8 cellular contexts compared by ENCODE assay signal in genomic region chr2:195318440-195319111, GRCh38.
A peak's percentile ranks its signal among the peaks of the same experiment; 100 is the strongest.
DNase-seq lines count a peak whose midpoint lies in the region; ATAC-seq, FAIRE-seq and TF ChIP-seq lines count a peak whose summit lies in the region.

No MANE protein-coding gene starts in this region.

- no peaks in the 10 kb centered on the region for H3K9me3 ChIP-seq in prostate gland

- intact Hi-C loops in activated CD4-positive, alpha-beta memory T cell treated with anti-CD3 and anti-CD28 coated beads for 36 hours (cut with micrococcal nuclease), result loop anchor here (1.0 to 5.0 kb wide), 3 partner anchors 342 to 1152 kb away; partner anchors contain the start of gene DNAH7
- intact Hi-C loops in prostate gland (cut with DNase I), result loop anchor here (5.0 kb wide), 1 partner anchor 771 kb away; no protein-coding TSS in a partner anchor

- TF ChIP-seq CTCF in prostate gland (IDR thresholded peaks at IDR 0.05), result peak; percentile 13 to 71 (median 56)

- H3K4me1 Mint-ChIP-seq in activated CD4-positive, alpha-beta memory T cell treated with anti-CD3 and anti-CD28 coated beads for 36 hours (ENCODE audit: low read depth), result peaks cover 8% of the 10 kb centered on the region
- no peaks in the 10 kb centered on the region for H3K4me1 Mint-ChIP-seq in stimulated activated naive B cell treated with anti-CD40 and anti-IgM and Interleukin-4, amounts not matched to agents 10 μg/mL and 1 μg/mL and 100 μg/mL, for 72 hours

- peak; percentile 75 for FAIRE-seq in H54 (lab: Jason Lieb, UNC)

- H3K36me3 ChIP-seq in prostate gland, result no peaks in the 10 kb centered on the region

- POLR2A ChIA-PET in activated CD4-positive, alpha-beta memory T cell treated with anti-CD3 and anti-CD28 coated beads for 36 hours (lab: Charles Lee), result no interaction called here

- H3K27me3 Mint-ChIP-seq in activated CD4-positive, alpha-beta memory T cell treated with anti-CD3 and anti-CD28 coated beads for 36 hours, result no peaks in the 10 kb centered on the region
- no peaks in the 10 kb centered on the region for H3K27me3 Mint-ChIP-seq in stimulated activated naive B cell treated with anti-CD40 and anti-IgM and Interleukin-4, amounts not matched to agents 10 μg/mL and 1 μg/mL and 100 μg/mL, for 72 hours

- no peak overlapping the region for H3K4me3 ChIP-seq in prostate gland

- peaks cover 14% of the 10 kb centered on the region for H3K4me1 ChIP-seq in prostate gland (replicated peaks)

- no peaks in the 10 kb centered on the region for H3K9me3 Mint-ChIP-seq in activated CD4-positive, alpha-beta memory T cell treated with anti-CD3 and anti-CD28 coated beads for 36 hours
- no peaks in the 10 kb centered on the region for H3K9me3 Mint-ChIP-seq in stimulated activated naive B cell treated with anti-CD40 and anti-IgM and Interleukin-4, amounts not matched to agents 10 μg/mL and 1 μg/mL and 100 μg/mL, for 72 hours

- no peak overlapping the region for H3K27ac Mint-ChIP-seq in activated CD4-positive, alpha-beta memory T cell treated with anti-CD3 and anti-CD28 coated beads for 36 hours
- H3K27ac Mint-ChIP-seq in stimulated activated naive B cell treated with anti-CD40 and anti-IgM and Interleukin-4, amounts not matched to agents 10 μg/mL and 1 μg/mL and 100 μg/mL, for 72 hours, result no peak overlapping the region

- no peak for ATAC-seq in HG03342 (IDR thresholded peaks at IDR 0.05; ENCODE audit: unreplicated experiment)
- ATAC-seq in stimulated activated naive B cell treated with anti-CD40 and anti-IgM and Interleukin-4, amounts not matched to agents 10 μg/mL and 1 μg/mL and 100 μg/mL, for 72 hours (replicated peaks), result no peak

- no peak overlapping the region for H3K27ac ChIP-seq in prostate gland

- H3K27me3 ChIP-seq in prostate gland (replicated peaks; ENCODE audit: insufficient read depth), result no peaks in the 10 kb centered on the region

- peaks cover under 1% of the 10 kb centered on the region for H3K36me3 Mint-ChIP-seq in activated CD4-positive, alpha-beta memory T cell treated with anti-CD3 and anti-CD28 coated beads for 36 hours
- H3K36me3 Mint-ChIP-seq in stimulated activated naive B cell treated with anti-CD40 and anti-IgM and Interleukin-4, amounts not matched to agents 10 μg/mL and 1 μg/mL and 100 μg/mL, for 72 hours, result no peaks in the 10 kb centered on the region

- CTCF ChIA-PET in activated CD4-positive, alpha-beta memory T cell treated with anti-CD3 and anti-CD28 coated beads for 36 hours (lab: Charles Lee), result interaction anchor here (0.6 to 2.1 kb wide), 8 partner anchors 8 to 749 kb away, joined by 3 to 7 read pairs (median 3); no protein-coding TSS in a partner anchor

- DNase-seq in DMS153 (lab: John Stamatoyannopoulos, UW) (peak; percentile 57), H54 (ENCODE audit: insufficient read length, low spot score) (no peak), NCI-H2196 treated with DMSO at 0.1 percent for 48 hours (lab: John Stamatoyannopoulos, UW; ENCODE audit: unreplicated experiment) (peak; percentile 2), fibroblast of peridontal ligament (ENCODE audit: extremely low read depth) (peak; percentile 56), prostate gland (ENCODE audit: low spot score) (peak; percentile 17)
- DNase-seq in activated CD4-positive, alpha-beta memory T cell treated with anti-CD3 and anti-CD28 coated beads for 36 hours, result peak; percentile 35
- DNase-seq in stimulated activated naive B cell treated with anti-CD40 and anti-IgM and Interleukin-4, amounts not matched to agents 10 μg/mL and 1 μg/mL and 100 μg/mL, for 72 hours, result no peak

- 13% methylated on average over 2 of the region's 2 CpGs for WGBS in prostate gland

- no peak overlapping the region for H3K4me3 Mint-ChIP-seq in activated CD4-positive, alpha-beta memory T cell treated with anti-CD3 and anti-CD28 coated beads for 36 hours
- H3K4me3 Mint-ChIP-seq in stimulated activated naive B cell treated with anti-CD40 and anti-IgM and Interleukin-4, amounts not matched to agents 10 μg/mL and 1 μg/mL and 100 μg/mL, for 72 hours, result no peak overlapping the region

- TF ChIP-seq POLR2A in H54 (IDR thresholded peaks at IDR 0.05; ENCODE audit: low read depth, low read length) (no peak), prostate gland (IDR thresholded peaks at IDR 0.05) (no peak)

Comparison
In these comparisons a context has a peak if more than half of its experiments do, and no peak if none do; other contexts are left out.
1. DNase-seq: peak in DMS153 (single experiment), NCI-H2196 treated with DMSO at 0.1 percent for 48 hours (single experiment), activated CD4-positive, alpha-beta memory T cell treated with anti-CD3 and anti-CD28 coated beads for 36 hours (single experiment), fibroblast of peridontal ligament (single experiment) and prostate gland (single experiment); none in H54 (single experiment) and stimulated activated naive B cell treated with anti-CD40 and anti-IgM and Interleukin-4, amounts not matched to agents 10 μg/mL and 1 μg/mL and 100 μg/mL, for 72 hours (single experiment).